ENCODE assay signal across 8 cellular contexts in the genomic region with DNA sequence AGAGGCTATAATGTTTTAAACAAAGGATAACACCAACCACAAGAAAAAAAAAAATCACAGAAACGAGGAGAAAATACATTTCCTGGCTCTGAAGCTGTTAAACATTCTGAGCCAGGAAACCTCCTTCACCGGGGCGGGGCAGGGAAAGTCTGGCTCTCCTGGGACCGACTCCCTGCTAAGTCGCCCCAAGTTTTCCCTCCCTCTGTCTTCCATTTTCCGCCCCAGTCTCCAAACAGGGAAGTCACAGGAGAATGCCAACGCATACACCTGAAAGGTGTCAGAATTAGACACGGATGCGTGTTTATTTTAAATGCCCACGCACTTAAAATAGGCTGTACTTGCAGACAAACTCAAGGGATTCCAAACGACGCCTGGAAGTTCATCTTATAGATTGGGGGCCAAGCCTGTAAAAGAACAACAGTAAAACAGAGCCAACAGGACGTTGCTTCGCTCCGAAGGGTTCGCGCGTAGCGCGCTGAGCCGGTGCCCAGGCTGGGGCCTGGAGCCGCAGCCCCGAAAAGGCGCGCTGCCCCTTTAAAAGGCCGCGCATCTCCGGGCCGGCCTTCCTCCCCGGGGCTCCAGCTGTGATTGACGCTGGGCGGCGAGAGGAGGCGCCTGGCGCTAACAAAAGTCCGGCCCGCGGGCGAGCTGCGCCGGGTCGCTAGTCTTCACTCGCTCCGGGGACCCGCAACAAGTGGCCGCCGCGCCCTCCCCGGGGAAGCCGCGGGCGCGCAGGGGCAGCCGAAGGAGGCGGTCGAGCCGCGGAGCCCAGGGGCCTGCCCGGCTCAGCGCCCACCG. TPM values are rescaled to one million over a fixed set of nuclear protein-coding genes. Genes with fewer than 3 reads are reported as not detected.
DNase-seq lines count a peak whose midpoint lies in the region; ATAC-seq, FAIRE-seq and TF ChIP-seq lines count a peak whose summit lies in the region.

A gene (plus strand): TSS at position 653 of the 798 bp plus-strand sequence.

- H3K9ac ChIP-seq in kidney (ENCODE audit: low read length in 2 of 2): peak within 1 kb of the TSS in 1 of 2 donors; percentile 56

- no peaks in the 10 kb centered on the region for H3K9me3 Mint-ChIP-seq in chondrocyte (ENCODE audit: low read depth)

- intact Hi-C loops in kidney (cut with DNase I): no loop called here
- intact Hi-C loops in spleen (cut with DNase I; ENCODE audit: low total_unique reads): no loop called here

- H3K27ac ChIP-seq in kidney (ENCODE audit: low read depth in 2 of 2, low read length in 2 of 2) (peak within 1 kb of the TSS; percentile 33 to 54), spleen (peak within 1 kb of the TSS in 7 of 8 donors; percentile 52 to 82 (median 73))

- ATAC-seq in HG03280 (IDR thresholded peaks at IDR 0.05; ENCODE audit: unreplicated experiment): no peak

- peak within 1 kb of the TSS; percentile 89 for H3K4me3 Mint-ChIP-seq in chondrocyte (ENCODE audit: unreplicated experiment)

- no peak for FAIRE-seq in GM12891 (lab: Jason Lieb, UNC)
- no peak for FAIRE-seq in kidney (lab: Jason Lieb, UNC)

- peaks cover 0 to 45% (median 6%) of the 10 kb centered on the region in 7 donors for H3K27me3 ChIP-seq in spleen (replicated peaks in 1 of 7)

- TF ChIP-seq CTCF in chondrocyte (IDR thresholded peaks at IDR 0.05) (peak; percentile 71), kidney (IDR thresholded peaks at IDR 0.05; ENCODE audit: borderline replicate concordance, extremely low read depth, insufficient read depth) (no peak), spleen (IDR thresholded peaks at IDR 0.05 in 8 of 11, conservative IDR thresholded peaks at IDR 0.05 in 3 of 11) (peak in 5 of 11 experiments; percentile 7 to 36 (median 14))

- H3K4me1 ChIP-seq in kidney (ENCODE audit: control insufficient read depth in 1 of 2, insufficient read depth in 1 of 2, low read depth in 1 of 2, low read length in 2 of 2) (peaks cover 0 to 4% of the 10 kb centered on the region in 2 donors), spleen (peaks cover 0 to 22% (median 5%) of the 10 kb centered on the region in 6 donors)

- TF ChIP-seq POLR2A in GM12891 (IDR thresholded peaks at IDR 0.05; ENCODE audit: low read depth, low read length): no peak
- TF ChIP-seq POLR2A in spleen (IDR thresholded peaks at IDR 0.05): peak in 1 of 3 donors; percentile 24

- H3K4me1 Mint-ChIP-seq in chondrocyte (ENCODE audit: low read depth): peaks cover 34% of the 10 kb centered on the region

- H3K36me3 ChIP-seq in kidney (ENCODE audit: control insufficient read depth in 1 of 2, insufficient read depth in 2 of 2, low read length in 2 of 2): no peaks in the 10 kb centered on the region
- no peaks in the 10 kb centered on the region for H3K36me3 ChIP-seq in spleen

- H3K27me3 Mint-ChIP-seq in chondrocyte (ENCODE audit: low read depth): peaks cover 7% of the 10 kb centered on the region

- peak within 1 kb of the TSS; percentile 89 for H3K27ac Mint-ChIP-seq in chondrocyte (ENCODE audit: unreplicated experiment)

- 1 to 8% (median 2%) methylated on average over 25 to 61 of the region's 61 CpGs for WGBS in spleen, 5 donors

- H3K9me3 ChIP-seq in kidney (ENCODE audit: control insufficient read depth in 1 of 2, low read length in 2 of 2) (no peaks in the 10 kb centered on the region), spleen (peaks cover 0 to 3% (median 0%) of the 10 kb centered on the region in 8 donors)

- no peaks in the 10 kb centered on the region for H3K36me3 Mint-ChIP-seq in chondrocyte (ENCODE audit: low read depth)

- DNase-seq in GM12891 (ENCODE audit: insufficient read length, low spot score) (peak; percentile 25), M059J (ENCODE audit: low read depth) (peak; percentile 85), chondrocyte (ENCODE audit: low spot score) (peak; percentile 94), kidney (peak; percentile 90), spleen (peak; percentile 85), Kasumi-1 (lab: John Stamatoyannopoulos, UW) (no peak), activated gamma-delta T cell (lab: John Stamatoyannopoulos, UW) (no peak)

- H3K4me3 ChIP-seq in kidney (ENCODE audit: low read length in 2 of 2) (peak within 1 kb of the TSS; percentile 75 to 81), spleen (peak within 1 kb of the TSS; percentile 38 to 76 (median 50))

TF ChIP-seq in GM12891, 5 proteins besides CTCF, POLR2A, EP300 and RAD21:
- TF ChIP-seq SPI1 (IDR thresholded peaks at IDR 0.05; ENCODE audit: low read depth, low read length) (no peak), TAF1 (IDR thresholded peaks at IDR 0.05; ENCODE audit: low read depth, low read length) (no peak)
TF ChIP-seq in GM12891: peak in this region for 0.

RNA-seq across cellular contexts. Expression of the gene that starts here (rescaled TPM):
- polyA plus RNA-seq in GM12891 (2012; ENCODE audit: low read depth, missing spikeins): 0.09 TPM
- 9.7 and 12.5 TPM in 2 replicates for total RNA-seq in M059J (2014; rRNA removed; shearing (Covaris generic))
- total RNA-seq in chondrocyte (24.7 to 32.6 TPM (median 31.4 TPM) in 3 replicates), kidney (6.1 TPM), spleen (10 to 100 TPM in 4 of 7 donors, 1 to 10 TPM in 3; 5.5 to 12.9 (median 10.3) TPM)
- polyA plus RNA-seq in kidney (ENCODE audit: insufficient read depth, low read depth, low replicate concordance) (3.9 TPM), spleen (1 to 10 TPM; 1.1 to 2.6 (median 1.4) TPM)

Comparison
In these comparisons a context has a peak if more than half of its experiments do, and no peak if none do; other contexts are left out.
1. DNase-seq: peak in GM12891 (single experiment), M059J (single experiment), chondrocyte (single experiment), kidney (single experiment) and spleen (single experiment); none in Kasumi-1 (0 of 2) and activated gamma-delta T cell (single experiment).